In genomic region chr1:202056644-202057334, GRCh38 we compare ENCODE assay signal across 11 cellular contexts. TPM values are rescaled to one million over a fixed set of nuclear protein-coding genes. Genes with fewer than 3 reads are reported as not detected.
DNase-seq lines count a peak whose midpoint lies in the region; ATAC-seq and TF ChIP-seq lines count a peak whose summit lies in the region.
"Had no signal": no experiment of that assay in that cellular context is flagged by ENCODE, and none has a peak within 500 bp of the region (broad histone marks: within the 10 kb centered on the region; RNA-seq: fewer than 3 reads in every experiment).

No MANE protein-coding gene starts in this region.

- H3K27me3 ChIP-seq in iPS-15b (ENCODE audit: control insufficient read depth, insufficient read depth, low read length) = no peaks in the 10 kb centered on the region
- no peaks in the 10 kb centered on the region for H3K27me3 ChIP-seq in upper lobe of right lung

- no peaks in the 10 kb centered on the region for H3K36me3 ChIP-seq in iPS-15b (ENCODE audit: control insufficient read depth, insufficient read depth, low read length)
- H3K36me3 ChIP-seq in upper lobe of right lung = no peaks in the 10 kb centered on the region

- DNase-seq in DMS 273 (lab: John Stamatoyannopoulos, UW; ENCODE audit: unreplicated experiment) (peak; percentile 68), DMS 273 treated with DMSO at 0.1 percent for 48 hours (lab: John Stamatoyannopoulos, UW) (no peak), NOMO-1 (lab: John Stamatoyannopoulos, UW; ENCODE audit: unreplicated experiment in 2 of 2) (peak; percentile 4 to 16), upper lobe of right lung (peak; percentile 84), HK-2 (ENCODE audit: unreplicated experiment) (no peak)
- DNase-seq in activated CD4-positive, CD25-positive, alpha-beta regulatory T cell treated with anti-CD3 and anti-CD28 coated beads, Interleukin-2, amount 50 U/mL, for 72 hours = no peak
- DNase-seq: 8988T, endodermal cell, natural killer cell had no signal

- intact Hi-C loops in upper lobe of right lung (cut with DNase I) = no loop called here

- H3K4me3 ChIP-seq in iPS-15b (ENCODE audit: low read depth, low read length) (no peak overlapping the region), upper lobe of right lung (no peak overlapping the region)

- no peak for TF ChIP-seq CTCF in upper lobe of right lung (IDR thresholded peaks at IDR 0.05)

- H3K4me1 ChIP-seq in iPS-15b (ENCODE audit: control insufficient read depth, insufficient read depth, low read length) (no peaks in the 10 kb centered on the region), upper lobe of right lung (no peaks in the 10 kb centered on the region)

- H3K27ac ChIP-seq in upper lobe of right lung = no peak overlapping the region

- H3K9me3 ChIP-seq in iPS-15b (ENCODE audit: control insufficient read depth, insufficient read depth, low read length) = no peaks in the 10 kb centered on the region
- no peaks in the 10 kb centered on the region for H3K9me3 ChIP-seq in upper lobe of right lung

- ATAC-seq in upper lobe of right lung (peak; percentile 91), GM19452 (IDR thresholded peaks at IDR 0.05; ENCODE audit: unreplicated experiment) (no peak)

- H3K9ac ChIP-seq in iPS-15b (ENCODE audit: low read depth, low read length) = peak overlapping the region; percentile 24

RNA-seq across cellular contexts. Expression of gene ELF3, which starts 46.4 kb away (rescaled TPM):
- 62.9 TPM for total RNA-seq in upper lobe of right lung

Comparison
In these comparisons a context has a peak if more than half of its experiments do, and no peak if none do; other contexts are left out.
1. DNase-seq: peak in DMS 273 (single experiment), NOMO-1 (2 of 2) and upper lobe of right lung (single experiment); none in DMS 273 treated with DMSO at 0.1 percent for 48 hours (single experiment), activated CD4-positive, CD25-positive, alpha-beta regulatory T cell treated with anti-CD3 and anti-CD28 coated beads, Interleukin-2, amount 50 U/mL, for 72 hours (single experiment) and HK-2 (single experiment).